Comparison of ENCODE assay signal across 2 cellular contexts in genomic region chr10:4974400-4974799, GRCh38. TPM values are rescaled to one million over a fixed set of nuclear protein-coding genes. Genes with fewer than 3 reads are reported as not detected.
"Had no signal": no experiment of that assay in that cellular context is flagged by ENCODE, and none has a peak within 500 bp of the region (broad histone marks: within the 10 kb centered on the region; RNA-seq: fewer than 3 reads in every experiment).

No MANE protein-coding gene starts in this region.

RNA-seq across cellular contexts. Expression of gene AKR1C1, which starts 11.2 kb away (rescaled TPM):
- polyA plus RNA-seq: immature natural killer cell; naive thymus-derived CD4-positive, alpha-beta T cell had no signal

RNA-seq across cellular contexts. Expression of gene AKR1C2, which starts 29.3 kb away (rescaled TPM):
- polyA plus RNA-seq: immature natural killer cell; naive thymus-derived CD4-positive, alpha-beta T cell had no signal
